In the genomic region with DNA sequence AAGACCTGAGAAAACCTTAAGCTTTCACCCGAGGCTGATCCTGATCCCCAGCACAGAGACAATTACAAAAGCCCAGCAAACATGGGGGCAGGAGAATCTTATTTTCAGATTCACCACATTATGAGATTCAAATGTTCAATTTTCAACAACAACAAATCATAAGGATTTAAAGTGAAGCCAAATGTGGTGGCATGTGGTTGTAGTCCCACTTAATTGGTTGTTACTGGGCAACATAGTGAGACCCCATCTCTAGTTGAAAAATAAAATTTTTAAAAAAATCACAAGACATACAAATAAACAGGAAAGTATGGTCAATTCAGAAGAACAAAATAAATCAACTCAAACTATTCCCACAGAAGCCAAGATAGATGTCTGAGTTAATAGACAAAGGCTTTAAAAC, we compare ENCODE assay signal across 1 cellular context.
A peak's percentile ranks its signal among the peaks of the same experiment; 100 is the strongest.
TF ChIP-seq lines count a peak whose summit lies in the region.

No MANE protein-coding gene starts in this region.

TF ChIP-seq in HepG2, 621 proteins besides CTCF, POLR2A, EP300 and RAD21:
- TF ChIP-seq ZNF121 (CRISPR knock-in tag; IDR thresholded peaks at IDR 0.05) (peak; percentile 77), ZNF3 (CRISPR knock-in tag; IDR thresholded peaks at IDR 0.05) (no peak)
- TF ChIP-seq, protein P1, sequence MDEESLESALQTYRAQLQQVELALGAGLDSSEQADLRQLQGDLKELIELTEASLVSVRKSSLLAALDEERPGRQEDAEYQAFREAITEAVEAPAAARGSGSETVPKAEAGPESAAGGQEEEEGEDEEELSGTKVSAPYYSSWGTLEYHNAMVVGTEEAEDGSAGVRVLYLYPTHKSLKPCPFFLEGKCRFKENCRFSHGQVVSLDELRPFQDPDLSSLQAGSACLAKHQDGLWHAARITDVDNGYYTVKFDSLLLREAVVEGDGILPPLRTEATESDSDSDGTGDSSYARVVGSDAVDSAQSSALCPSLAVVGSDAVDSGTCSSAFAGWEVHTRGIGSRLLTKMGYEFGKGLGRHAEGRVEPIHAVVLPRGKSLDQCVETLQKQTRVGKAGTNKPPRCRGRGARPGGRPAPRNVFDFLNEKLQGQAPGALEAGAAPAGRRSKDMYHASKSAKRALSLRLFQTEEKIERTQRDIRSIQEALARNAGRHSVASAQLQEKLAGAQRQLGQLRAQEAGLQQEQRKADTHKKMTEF (CRISPR knock-in tag; IDR thresholded peaks at IDR 0.05): 0 out of 2 replicates have a peak, but pooled peaks have one; percentile 5
